Comparison of ENCODE assay signal across 9 cellular contexts in the genomic region with DNA sequence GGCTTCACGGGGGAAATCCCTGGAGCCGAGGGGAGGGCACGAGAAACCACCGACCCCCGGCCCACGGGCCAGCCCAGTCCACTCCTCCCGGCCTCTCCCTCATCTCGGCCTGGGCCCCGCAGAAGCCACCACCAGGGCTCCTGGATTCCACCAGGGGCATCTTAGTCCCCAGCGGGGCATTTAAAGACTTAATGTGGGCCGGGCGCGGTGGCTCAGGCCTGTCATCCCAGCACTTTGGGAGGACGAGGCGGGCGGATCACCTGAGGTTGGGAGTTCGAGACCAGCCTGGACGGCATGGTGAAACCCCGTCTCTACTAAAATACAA. TPM values are rescaled to one million over a fixed set of nuclear protein-coding genes. Genes with fewer than 3 reads are reported as not detected.
DNase-seq lines count a peak whose midpoint lies in the region; ATAC-seq and TF ChIP-seq lines count a peak whose summit lies in the region.
"Had no signal": no experiment of that assay in that cellular context is flagged by ENCODE, and none has a peak within 500 bp of the region (broad histone marks: within the 10 kb centered on the region; RNA-seq: fewer than 3 reads in every experiment).

No MANE protein-coding gene starts in this region.

- CTCF ChIA-PET in CD4-positive, alpha-beta memory T cell (lab: Charles Lee; ENCODE audit: partially characterized antibody): no interaction called here
- CTCF ChIA-PET in activated B cell treated with CpG ODN at 0.5 μM for 24 hours (lab: Charles Lee): no interaction called here

- peaks cover 19 to 33% (median 26%) of the 10 kb centered on the region in 4 donors for H3K4me1 Mint-ChIP-seq in CD4-positive, alpha-beta memory T cell
- H3K4me1 Mint-ChIP-seq in activated B cell treated with CpG ODN at 0.5 μM for 24 hours: peaks cover 53% of the 10 kb centered on the region

- 46 to 66% (median 51%) methylated on average over 12 to 19 of the region's 19 CpGs for WGBS in heart left ventricle, 4 donors
- WGBS in psoas muscle, 3 donors: 49 to 57% (median 55%) methylated on average over 16 to 19 of the region's 19 CpGs

- intact Hi-C loops in CD4-positive, alpha-beta memory T cell (cut with micrococcal nuclease): no loop called here
- intact Hi-C loops in activated B cell treated with CpG ODN at 0.5 μM for 24 hours (cut with micrococcal nuclease) (loop anchor here (1.0 kb wide), 2 partner anchors 23 to 25 kb away; no protein-coding TSS in a partner anchor), heart left ventricle (cut with DNase I) (no loop called here), psoas muscle (cut with DNase I) (no loop called here)

- H3K9me3 Mint-ChIP-seq in CD4-positive, alpha-beta memory T cell: peaks cover 0 to 3% (median 0%) of the 10 kb centered on the region in 8 donors
- H3K9me3 Mint-ChIP-seq in activated B cell treated with CpG ODN at 0.5 μM for 24 hours: no peaks in the 10 kb centered on the region

- no peaks in the 10 kb centered on the region for H3K27me3 Mint-ChIP-seq in CD4-positive, alpha-beta memory T cell
- H3K27me3 Mint-ChIP-seq in activated B cell treated with CpG ODN at 0.5 μM for 24 hours: no peaks in the 10 kb centered on the region

- peaks cover 39% of the 10 kb centered on the region for H3K4me1 ChIP-seq in CD4-positive, alpha-beta memory T cell (ENCODE audit: insufficient read depth, low read length)
- H3K4me1 ChIP-seq in heart left ventricle: peaks cover 0 to 77% (median 6%) of the 10 kb centered on the region in 12 donors
- H3K4me1 ChIP-seq in psoas muscle: no peaks in the 10 kb centered on the region

- H3K27me3 ChIP-seq in CD4-positive, alpha-beta memory T cell (ENCODE audit: insufficient read depth, low read length): no peaks in the 10 kb centered on the region
- no peaks in the 10 kb centered on the region for H3K27me3 ChIP-seq in heart left ventricle
- peaks cover 0 to 28% (median 12%) of the 10 kb centered on the region in 3 donors for H3K27me3 ChIP-seq in psoas muscle (ENCODE audit: insufficient read depth in 3 of 3, low read length in 2 of 3)

- no peak overlapping the region for H3K27ac ChIP-seq in CD4-positive, alpha-beta memory T cell (ENCODE audit: low read depth, low read length)
- H3K27ac ChIP-seq in heart left ventricle (peak overlapping the region in 11 of 12 donors; percentile 68 to 87 (median 76)), psoas muscle (peak overlapping the region; percentile 67)

- H3K4me3 ChIP-seq in CD4-positive, alpha-beta memory T cell (ENCODE audit: low read length in 2 of 2): no peak overlapping the region
- peak overlapping the region; percentile 23 to 70 (median 58) for H3K4me3 ChIP-seq in heart left ventricle
- peak overlapping the region; percentile 66 for H3K4me3 ChIP-seq in psoas muscle

- no peak for DNase-seq in CD4-positive, alpha-beta memory T cell
- DNase-seq in activated B cell treated with CpG ODN at 0.5 μM for 24 hours (no peak), heart left ventricle (no peak), psoas muscle (no peak), NCI-H748 treated with DMSO at 0.1 percent for 48 hours (lab: John Stamatoyannopoulos, UW) (no peak), GF-D8 (lab: John Stamatoyannopoulos, UW) (no peak)
- DNase-seq in stimulated activated CD8-positive, alpha-beta memory T cell treated with anti-CD3 and anti-CD28 coated beads, Interleukin-4, amount 100 ng/mL, for 48 hours: no peak
- DNase-seq: NCI-H1436 had no signal

- POLR2A ChIA-PET in CD4-positive, alpha-beta memory T cell (lab: Charles Lee; ENCODE audit: partially characterized antibody): no interaction called here
- POLR2A ChIA-PET in activated B cell treated with CpG ODN at 0.5 μM for 24 hours (lab: Charles Lee): no interaction called here

- TF ChIP-seq CTCF in activated B cell treated with CpG ODN at 0.5 μM for 24 hours (IDR thresholded peaks at IDR 0.05) (no peak), heart left ventricle (IDR thresholded peaks at IDR 0.05) (no peak), psoas muscle (IDR thresholded peaks at IDR 0.05) (no peak)

- no peaks in the 10 kb centered on the region for H3K36me3 ChIP-seq in CD4-positive, alpha-beta memory T cell (ENCODE audit: insufficient read depth, low read length)
- H3K36me3 ChIP-seq in heart left ventricle: no peaks in the 10 kb centered on the region
- no peaks in the 10 kb centered on the region for H3K36me3 ChIP-seq in psoas muscle (ENCODE audit: insufficient read depth in 1 of 2, low read depth in 1 of 2)

- peak overlapping the region in 5 of 8 donors; percentile 20 to 57 (median 43) for H3K4me3 Mint-ChIP-seq in CD4-positive, alpha-beta memory T cell
- peak overlapping the region; percentile 56 for H3K4me3 Mint-ChIP-seq in activated B cell treated with CpG ODN at 0.5 μM for 24 hours

- no peak for ATAC-seq in activated B cell treated with CpG ODN at 0.5 μM for 24 hours (ENCODE audit: low read depth)
- ATAC-seq in heart left ventricle: peak in 1 of 4 donors; percentile 10
- peak; percentile 14 to 28 (median 24) for ATAC-seq in psoas muscle
- no peak for ATAC-seq in HG03175 (IDR thresholded peaks at IDR 0.05; ENCODE audit: unreplicated experiment)

- no peaks in the 10 kb centered on the region for H3K9me3 ChIP-seq in CD4-positive, alpha-beta memory T cell (ENCODE audit: control insufficient read depth in 1 of 2, low read length in 2 of 2)
- H3K9me3 ChIP-seq in heart left ventricle (no peaks in the 10 kb centered on the region), psoas muscle (no peaks in the 10 kb centered on the region)

- TF ChIP-seq POLR2A in heart left ventricle (IDR thresholded peaks at IDR 0.05): no peak

- no peaks in the 10 kb centered on the region for H3K36me3 Mint-ChIP-seq in CD4-positive, alpha-beta memory T cell
- no peaks in the 10 kb centered on the region for H3K36me3 Mint-ChIP-seq in activated B cell treated with CpG ODN at 0.5 μM for 24 hours (ENCODE audit: low read depth)

- peak overlapping the region in 2 of 7 donors; percentile 75 to 79 for H3K27ac Mint-ChIP-seq in CD4-positive, alpha-beta memory T cell
- no peak overlapping the region for H3K27ac Mint-ChIP-seq in activated B cell treated with CpG ODN at 0.5 μM for 24 hours

RNA-seq across cellular contexts. Expression of gene ABR, which starts 24.1 kb away (rescaled TPM):
- 100 to 1,000 TPM; 139 to 157 TPM for total RNA-seq in CD4-positive, alpha-beta memory T cell
- polyA plus RNA-seq in CD4-positive, alpha-beta memory T cell: 10 to 100 TPM in 1 of 2 donors, 1 to 10 TPM in 1; 7.2 to 33.4 TPM
- total RNA-seq in activated B cell treated with CpG ODN at 0.5 μM for 24 hours (132 and 150 TPM in 2 replicates), heart left ventricle (100 to 1,000 TPM; 134 to 171 (median 156) TPM), psoas muscle (10 to 100 TPM in 3 of 4 donors, 1 to 10 TPM in 1; 9.8 to 25.4 (median 16.2) TPM)
- polyA plus RNA-seq in heart left ventricle (10 to 100 TPM; 64.5 to 93.2 TPM), psoas muscle (1 to 10 TPM; 5.8 to 8.5 (median 8.1) TPM)

Comparison
In these comparisons a context has a peak if more than half of its experiments do, and no peak if none do; other contexts are left out.
1. H3K4me3 ChIP-seq: peak in heart left ventricle (12 of 12) and psoas muscle (single experiment); none in CD4-positive, alpha-beta memory T cell (0 of 2).
2. ATAC-seq: peak in psoas muscle (4 of 4); none in activated B cell treated with CpG ODN at 0.5 μM for 24 hours (single experiment) and HG03175 (single experiment).